ENCODE assay signal across 8 cellular contexts in the genomic region with DNA sequence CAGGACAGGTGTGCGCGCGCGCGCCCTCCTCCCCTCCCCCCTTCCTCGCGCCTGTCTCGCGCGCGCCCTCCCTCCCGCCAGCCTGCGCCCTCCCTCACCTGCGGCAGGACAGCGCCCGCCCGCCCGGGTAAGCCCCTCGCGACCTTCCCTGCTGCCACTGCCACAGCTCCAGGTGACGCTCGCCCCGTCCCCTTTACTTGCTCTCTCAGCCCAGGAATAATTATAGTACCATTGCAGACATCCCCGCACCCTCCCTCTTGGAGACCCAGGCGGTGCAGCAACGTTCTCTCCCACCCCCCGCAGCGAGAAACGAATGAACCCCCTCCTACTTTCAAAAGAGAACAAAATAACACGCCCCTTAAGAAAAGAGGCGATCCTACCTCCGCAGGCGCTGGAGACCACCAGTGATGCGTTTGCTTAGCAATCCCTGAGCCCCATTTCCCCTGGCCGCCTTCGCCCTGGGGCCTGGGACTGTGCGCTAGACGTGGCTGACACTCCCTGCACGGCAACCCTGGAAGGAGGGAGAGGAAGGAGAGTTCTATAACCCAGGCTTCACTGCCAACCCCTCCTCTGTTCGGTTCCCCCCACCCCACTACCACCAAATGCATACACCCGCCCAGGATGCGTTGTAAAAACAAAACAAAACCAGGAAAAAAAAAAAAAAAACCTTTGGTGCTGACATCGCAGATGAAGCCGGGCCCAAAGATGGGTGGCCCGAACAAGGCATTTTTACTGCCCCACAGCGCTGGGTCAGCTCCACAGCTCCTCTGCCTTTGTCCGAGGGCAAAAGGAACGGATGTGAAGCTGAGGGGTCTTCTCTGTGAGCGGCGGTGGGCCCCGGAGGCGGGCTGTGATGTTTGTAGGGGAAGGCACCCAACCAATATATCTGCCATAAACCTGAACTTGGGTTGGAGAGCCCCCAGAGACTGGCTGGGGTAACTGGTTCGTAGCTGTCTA. TPM values are rescaled to one million over a fixed set of nuclear protein-coding genes. Genes with fewer than 3 reads are reported as not detected.
DNase-seq lines count a peak whose midpoint lies in the region; ATAC-seq lines count a peak whose summit lies in the region.

No MANE protein-coding gene starts in this region.

- peak overlapping the region; percentile 85 for H3K27ac Mint-ChIP-seq in activated naive CD8-positive, alpha-beta T cell treated with anti-CD3 and anti-CD28 coated beads, Interleukin-2, amount 50 U/mL, for 24 hours

- H3K4me1 ChIP-seq in iPS DF 6.9 (ENCODE audit: control insufficient read depth, insufficient read depth, low read length), result no peaks in the 10 kb centered on the region; the same call in 1 of the 2 replicates
- H3K4me1 ChIP-seq in skeletal muscle tissue (ENCODE audit: control insufficient read depth in 3 of 3, insufficient read depth in 3 of 3, low read length in 3 of 3), result peaks cover 24 to 42% (median 36%) of the 10 kb centered on the region in 3 donors

- no peaks in the 10 kb centered on the region for H3K9me3 ChIP-seq in iPS DF 6.9 (ENCODE audit: control insufficient read depth, insufficient read depth, low read length)
- H3K9me3 ChIP-seq in skeletal muscle tissue (ENCODE audit: control insufficient read depth in 3 of 3, low read length in 3 of 3), result no peaks in the 10 kb centered on the region

- H3K4me3 ChIP-seq in iPS DF 6.9 (ENCODE audit: low read length), result peak overlapping the region; percentile 84; the same call in 1 of the 2 replicates
- H3K4me3 ChIP-seq in skeletal muscle tissue (ENCODE audit: low read length in 3 of 3), result peak overlapping the region; percentile 87 to 93 (median 91)

- peaks cover 7% of the 10 kb centered on the region for H3K27me3 Mint-ChIP-seq in activated naive CD8-positive, alpha-beta T cell treated with anti-CD3 and anti-CD28 coated beads, Interleukin-2, amount 50 U/mL, for 24 hours

- peak overlapping the region; percentile 89 to 100 (median 91) for H3K9ac ChIP-seq in skeletal muscle tissue (ENCODE audit: low read depth in 1 of 3, low read length in 3 of 3)

- no peaks in the 10 kb centered on the region for H3K36me3 Mint-ChIP-seq in activated naive CD8-positive, alpha-beta T cell treated with anti-CD3 and anti-CD28 coated beads, Interleukin-2, amount 50 U/mL, for 24 hours (ENCODE audit: low read depth)

- DNase-seq in NCI-H1417 (lab: John Stamatoyannopoulos, UW) (peak in 2 of 3 experiments; percentile 35 to 73), NCI-H1417 treated with DMSO at 0.1 percent for 48 hours (lab: John Stamatoyannopoulos, UW) (no peak), NCI-H69 (lab: John Stamatoyannopoulos, UW) (peak; percentile 65), iPS DF 6.9 (ENCODE audit: low read depth, low spot score) (no peak), CD1c-positive myeloid dendritic cell (ENCODE audit: extremely low spot score) (no peak)
- peak; percentile 26 for DNase-seq in activated naive CD8-positive, alpha-beta T cell treated with anti-CD3 and anti-CD28 coated beads, Interleukin-2, amount 50 U/mL, for 24 hours

- no peak overlapping the region for H3K27ac ChIP-seq in iPS DF 6.9 (ENCODE audit: low read length)
- peak overlapping the region; percentile 100 for H3K27ac ChIP-seq in skeletal muscle tissue (ENCODE audit: low read depth, low read length)

- no peaks in the 10 kb centered on the region for H3K9me3 Mint-ChIP-seq in activated naive CD8-positive, alpha-beta T cell treated with anti-CD3 and anti-CD28 coated beads, Interleukin-2, amount 50 U/mL, for 24 hours

- peak overlapping the region; percentile 93 for H3K4me3 Mint-ChIP-seq in activated naive CD8-positive, alpha-beta T cell treated with anti-CD3 and anti-CD28 coated beads, Interleukin-2, amount 50 U/mL, for 24 hours

- H3K27me3 ChIP-seq in iPS DF 6.9 (ENCODE audit: control insufficient read depth, insufficient read depth, low read length) (peaks cover 41% of the 10 kb centered on the region), skeletal muscle tissue (ENCODE audit: control insufficient read depth in 3 of 3, insufficient read depth in 3 of 3, low read length in 3 of 3) (no peaks in the 10 kb centered on the region)

- H3K4me1 Mint-ChIP-seq in activated naive CD8-positive, alpha-beta T cell treated with anti-CD3 and anti-CD28 coated beads, Interleukin-2, amount 50 U/mL, for 24 hours, result peaks cover 59% of the 10 kb centered on the region

- no CpG with 5 or more reads among the region's 53 CpGs for WGBS in iPS DF 6.9 (ENCODE audit: insufficient coverage, insufficient read length)

- no peak for ATAC-seq in activated naive CD8-positive, alpha-beta T cell treated with anti-CD3 and anti-CD28 coated beads, Interleukin-2, amount 50 U/mL, for 24 hours
- ATAC-seq in HG03432 (IDR thresholded peaks at IDR 0.05; ENCODE audit: unreplicated experiment), result no peak

- H3K36me3 ChIP-seq in iPS DF 6.9 (ENCODE audit: control insufficient read depth, insufficient read depth, low read length) (no peaks in the 10 kb centered on the region), skeletal muscle tissue (ENCODE audit: control insufficient read depth in 3 of 3, insufficient read depth in 3 of 3, low read length in 3 of 3) (no peaks in the 10 kb centered on the region)

RNA-seq across cellular contexts. Expression of a gene that starts 5.5 kb away (rescaled TPM):
- total RNA-seq in skeletal muscle tissue, result 7.8 TPM

RNA-seq across cellular contexts. Expression of a gene that starts 17.4 kb away (rescaled TPM):
- 5.7 TPM for total RNA-seq in skeletal muscle tissue

Comparison
In these comparisons a context has a peak if more than half of its experiments do, and no peak if none do; other contexts are left out.
1. DNase-seq: peak in NCI-H1417 (2 of 3), NCI-H69 (single experiment) and activated naive CD8-positive, alpha-beta T cell treated with anti-CD3 and anti-CD28 coated beads, Interleukin-2, amount 50 U/mL, for 24 hours (single experiment); none in NCI-H1417 treated with DMSO at 0.1 percent for 48 hours (single experiment), iPS DF 6.9 (single experiment) and CD1c-positive myeloid dendritic cell (single experiment).